Comparison of ENCODE assay signal across 8 cellular contexts in genomic region chr11:61814958-61815789, GRCh38. TPM values are rescaled to one million over a fixed set of nuclear protein-coding genes. Genes with fewer than 3 reads are reported as not detected.
DNase-seq lines count a peak whose midpoint lies in the region; ATAC-seq and TF ChIP-seq lines count a peak whose summit lies in the region.

No MANE protein-coding gene starts in this region.

- H3K27ac ChIP-seq in caudate nucleus (ENCODE audit: low read depth, low read length) (peak overlapping the region; percentile 96), iPS-20b (ENCODE audit: low read length) (peak overlapping the region; percentile 97), sigmoid colon (peak overlapping the region; percentile 90 to 95 (median 94))

- peaks cover 0 to 32% of the 10 kb centered on the region in 2 donors for H3K27me3 Mint-ChIP-seq in T-cell

- peak; percentile 87 to 94 for TF ChIP-seq POLR2A in sigmoid colon (IDR thresholded peaks at IDR 0.05)

- CTCF ChIA-PET in T-cell (lab: Charles Lee) = interaction anchor here in 1 of 2 donors (0.7 to 2.3 kb wide), 4 partner anchors 15 to 84 kb away, joined by 3 to 12 read pairs (median 3); partner anchors contain the start of genes FEN1 and TMEM258

- POLR2A ChIA-PET in T-cell (lab: Charles Lee) = interaction anchor here in 1 of 2 donors (0.5 to 1.0 kb wide), 4 partner anchors 18 to 556 kb away, joined by 3 to 5 read pairs (median 4); no protein-coding TSS in a partner anchor

- 1 to 2% methylated on average over 66 of the region's 66 CpGs for WGBS in sigmoid colon, 2 donors

- no peak for TF ChIP-seq EP300 in sigmoid colon (IDR thresholded peaks at IDR 0.05)

- intact Hi-C loops in sigmoid colon (cut with DNase I) = loop anchor here (2.0 to 5.0 kb wide), 2 partner anchors 22 to 77 kb away; partner anchors contain the start of genes FADS3, FEN1 and TMEM258

- H3K9me3 ChIP-seq in iPS-20b (ENCODE audit: insufficient read depth, low read depth, low read length) (no peaks in the 10 kb centered on the region), sigmoid colon (no peaks in the 10 kb centered on the region)

- peaks cover 13 to 19% (median 16%) of the 10 kb centered on the region in 3 donors for H3K4me1 Mint-ChIP-seq in T-cell

- peak; percentile 57 for ATAC-seq in HG02678 (IDR thresholded peaks at IDR 0.05; ENCODE audit: unreplicated experiment)
- ATAC-seq in T-cell (replicated peaks in 1 of 4) = peak; percentile 12 to 42 (median 18)

- H3K9ac ChIP-seq in iPS-20b (ENCODE audit: low read depth, low read length) = peak overlapping the region; percentile 99

- H3K4me3 Mint-ChIP-seq in T-cell = peak overlapping the region; percentile 85 to 91 (median 85)

- DNase-seq in activated CD4-positive, alpha-beta T cell treated with anti-CD3 and anti-CD28 coated beads for 4 hours = peak; percentile 11 to 25
- DNase-seq in activated CD4-positive, alpha-beta T cell treated with anti-CD3 and anti-CD28 coated beads for 1 hour = no peak
- DNase-seq in NCI-H128 (lab: John Stamatoyannopoulos, UW; ENCODE audit: unreplicated experiment) (peak; percentile 78), T-cell (peak in 15 of 34 experiments; percentile 10 to 57 (median 25)), caudate nucleus (lab: John Stamatoyannopoulos, UW) (peak in 60 of 61 donors; percentile 53 to 98 (median 94)), sigmoid colon (peak; percentile 98)

- no peaks in the 10 kb centered on the region for H3K27me3 ChIP-seq in iPS-20b (ENCODE audit: insufficient read depth, low read length)
- no peaks in the 10 kb centered on the region for H3K27me3 ChIP-seq in sigmoid colon

- H3K4me1 ChIP-seq in iPS-20b (ENCODE audit: insufficient read depth, low read length) (peaks cover 9% of the 10 kb centered on the region; the same call in 1 of the 2 replicates), sigmoid colon (peaks cover 0 to 22% (median 16%) of the 10 kb centered on the region in 4 donors)

- H3K9me3 Mint-ChIP-seq in T-cell = no peaks in the 10 kb centered on the region

- H3K36me3 ChIP-seq in iPS-20b (ENCODE audit: insufficient read depth, low read depth, low read length) = peaks cover 40% of the 10 kb centered on the region
- peaks cover 0 to 27% (median 5%) of the 10 kb centered on the region in 4 donors for H3K36me3 ChIP-seq in sigmoid colon

- peak overlapping the region; percentile 97 for H3K4me3 ChIP-seq in iPS-20b (ENCODE audit: low read length)
- H3K4me3 ChIP-seq in sigmoid colon = peak overlapping the region; percentile 53 to 77 (median 65)

- peak overlapping the region; percentile 1 to 43 for H3K27ac Mint-ChIP-seq in T-cell

- TF ChIP-seq CTCF in sigmoid colon (IDR thresholded peaks at IDR 0.05) = no peak

- no peaks in the 10 kb centered on the region for H3K36me3 Mint-ChIP-seq in T-cell

RNA-seq across cellular contexts. Expression of gene FADS1, which starts 1.6 kb away (rescaled TPM):
- total RNA-seq in T-cell (1 to 10 TPM; 1.9 to 8.8 (median 2.9) TPM), sigmoid colon (10 to 100 TPM; 11.8 to 17.7 (median 16.6) TPM)
- polyA plus RNA-seq in sigmoid colon = 10 to 100 TPM in 1 of 3 donors, 1 to 10 TPM in 2; 1.2 to 12.6 (median 2.1) TPM

RNA-seq across cellular contexts. Expression of gene FADS2, which starts 12.9 kb away (rescaled TPM):
- total RNA-seq in T-cell (10 to 100 TPM in 1 of 5 donors, 1 to 10 TPM in 4; 1.9 to 20.9 (median 2.7) TPM), sigmoid colon (10 to 100 TPM in 3 of 4 donors, 1 to 10 TPM in 1; 4.1 to 45.4 (median 25.5) TPM)
- polyA plus RNA-seq in sigmoid colon = 10 to 100 TPM in 1 of 3 donors, 1 to 10 TPM in 2; 3.6 to 50.2 (median 3.7) TPM

RNA-seq across cellular contexts. Expression of gene FEN1, which starts 22.5 kb away (rescaled TPM):
- 10 to 100 TPM in 4 of 5 donors, 1 to 10 TPM in 1; 8.5 to 12.6 (median 10.9) TPM for total RNA-seq in T-cell
- total RNA-seq in sigmoid colon = 1 to 10 TPM; 5.3 to 8.0 (median 7.0) TPM
- polyA plus RNA-seq in sigmoid colon = 10 to 100 TPM in 2 of 3 donors, 1 to 10 TPM in 1; 4.2 to 39.1 (median 11.3) TPM

RNA-seq across cellular contexts. Expression of gene TMEM258, which starts 22.8 kb away (rescaled TPM):
- total RNA-seq in T-cell = 10 to 100 TPM; 68.1 to 96.0 (median 87.8) TPM
- 10 to 100 TPM; 39.9 to 64.7 (median 57.4) TPM for total RNA-seq in sigmoid colon
- 100 to 1,000 TPM; 139 to 224 (median 148) TPM for polyA plus RNA-seq in sigmoid colon
